Comparison of ENCODE assay signal across 21 cellular contexts in the genomic region with DNA sequence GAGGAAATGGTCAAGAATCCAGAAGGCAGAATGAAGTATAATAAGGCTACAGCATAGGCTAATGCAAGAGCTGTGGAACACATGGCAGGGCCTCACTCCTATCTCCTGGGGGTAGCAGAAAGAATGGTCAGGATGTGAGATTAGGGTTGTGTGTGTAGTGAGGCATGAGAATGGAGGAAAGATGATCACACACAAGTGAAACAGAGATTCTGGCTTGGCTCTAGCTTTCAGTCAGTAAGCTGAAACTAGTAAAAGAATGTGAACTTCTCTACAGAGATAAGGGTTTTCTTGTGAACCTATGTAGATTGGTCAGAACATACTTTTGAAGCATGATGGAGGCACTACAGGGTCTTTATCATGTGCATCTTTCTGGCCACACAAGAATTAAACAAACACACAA.
DNase-seq lines count a peak whose midpoint lies in the region; ATAC-seq lines count a peak whose summit lies in the region.
"Had no signal": no experiment of that assay in that cellular context is flagged by ENCODE, and none has a peak within 500 bp of the region (broad histone marks: within the 10 kb centered on the region; RNA-seq: fewer than 3 reads in every experiment).

No MANE protein-coding gene starts in this region.

- H3K4me3 Mint-ChIP-seq in CD4-positive, alpha-beta memory T cell: no peak overlapping the region
- H3K4me3 Mint-ChIP-seq in immature natural killer cell: no peak overlapping the region
- H3K4me3 Mint-ChIP-seq: IgD-negative memory B cell, mesothelial cell of epicardium had no signal

- peak overlapping the region in 1 of 7 donors; percentile 81 for H3K27ac Mint-ChIP-seq in CD4-positive, alpha-beta memory T cell
- no peak overlapping the region for H3K27ac Mint-ChIP-seq in immature natural killer cell
- H3K27ac Mint-ChIP-seq: IgD-negative memory B cell, mesothelial cell of epicardium had no signal

- H3K9me3 Mint-ChIP-seq in CD4-positive, alpha-beta memory T cell: peaks cover 0 to 6% (median 4%) of the 10 kb centered on the region in 8 donors
- H3K9me3 Mint-ChIP-seq in immature natural killer cell: peaks cover 0 to 14% (median 0%) of the 10 kb centered on the region in 6 donors
- H3K9me3 Mint-ChIP-seq: mesothelial cell of epicardium had no signal

- POLR2A ChIA-PET in CD4-positive, alpha-beta memory T cell (lab: Charles Lee; ENCODE audit: partially characterized antibody): no interaction called here

- H3K36me3 Mint-ChIP-seq in CD4-positive, alpha-beta memory T cell: no peaks in the 10 kb centered on the region
- H3K36me3 Mint-ChIP-seq in immature natural killer cell: no peaks in the 10 kb centered on the region
- H3K36me3 Mint-ChIP-seq: IgD-negative memory B cell, mesothelial cell of epicardium had no signal

- no peak overlapping the region for H3K4me3 ChIP-seq in CD4-positive, alpha-beta memory T cell (ENCODE audit: low read length in 2 of 2)
- H3K4me3 ChIP-seq: hepatocyte, right atrium auricular region, suprapubic skin had no signal

- no peaks in the 10 kb centered on the region for H3K4me1 Mint-ChIP-seq in CD4-positive, alpha-beta memory T cell
- H3K4me1 Mint-ChIP-seq in immature natural killer cell: no peaks in the 10 kb centered on the region
- H3K4me1 Mint-ChIP-seq: IgD-negative memory B cell, mesothelial cell of epicardium had no signal

- H3K27me3 ChIP-seq in CD4-positive, alpha-beta memory T cell (ENCODE audit: insufficient read depth, low read length): no peaks in the 10 kb centered on the region
- H3K27me3 ChIP-seq: BE2C, hepatocyte, right atrium auricular region, suprapubic skin had no signal

- peak; percentile 89 for ATAC-seq in GM18867 (IDR thresholded peaks at IDR 0.05; ENCODE audit: unreplicated experiment)
- ATAC-seq in GM21528 (IDR thresholded peaks at IDR 0.05; ENCODE audit: low FRiP score, unreplicated experiment): peak; percentile 78
- peak; percentile 87 for ATAC-seq in HG03039 (IDR thresholded peaks at IDR 0.05; ENCODE audit: unreplicated experiment)

- H3K9me3 ChIP-seq in CD4-positive, alpha-beta memory T cell (ENCODE audit: control insufficient read depth in 1 of 2, low read length in 2 of 2): no peaks in the 10 kb centered on the region
- H3K9me3 ChIP-seq: BE2C, right atrium auricular region, suprapubic skin had no signal

- H3K4me1 ChIP-seq in CD4-positive, alpha-beta memory T cell (ENCODE audit: insufficient read depth, low read length): no peaks in the 10 kb centered on the region
- H3K4me1 ChIP-seq: right atrium auricular region, suprapubic skin had no signal

- H3K36me3 ChIP-seq in CD4-positive, alpha-beta memory T cell (ENCODE audit: insufficient read depth, low read length): no peaks in the 10 kb centered on the region
- H3K36me3 ChIP-seq: right atrium auricular region, suprapubic skin had no signal

- no peak overlapping the region for H3K27ac ChIP-seq in CD4-positive, alpha-beta memory T cell (ENCODE audit: low read depth, low read length)
- H3K27ac ChIP-seq: hepatocyte, right atrium auricular region, suprapubic skin had no signal

- DNase-seq in left kidney (ENCODE audit: low read depth, low spot score) (peak; percentile 36), GDM1 (lab: John Stamatoyannopoulos, UW) (no peak), immature natural killer cell (no peak)
- DNase-seq in CD4-positive, alpha-beta memory T cell: no peak
- DNase-seq: activated effector memory CD4-positive, alpha-beta T cell treated with Interleukin-2 at 50 U/mL for 16 hours; anterior cingulate cortex; BE2C; DMS153; HCEC 1CT; kidney glomerular epithelial cell; NCI-H1048; RPMI8226; T-helper 1 cell had no signal

- no peaks in the 10 kb centered on the region for H3K27me3 Mint-ChIP-seq in CD4-positive, alpha-beta memory T cell
- H3K27me3 Mint-ChIP-seq in immature natural killer cell (ENCODE audit: low read depth in 3 of 3): no peaks in the 10 kb centered on the region
- H3K27me3 Mint-ChIP-seq: IgD-negative memory B cell had no signal

- CTCF ChIA-PET in CD4-positive, alpha-beta memory T cell (lab: Charles Lee; ENCODE audit: partially characterized antibody): no interaction called here

- intact Hi-C loops in CD4-positive, alpha-beta memory T cell (cut with micrococcal nuclease): no loop called here
